8 cellular contexts compared by ENCODE assay signal in the genomic region with DNA sequence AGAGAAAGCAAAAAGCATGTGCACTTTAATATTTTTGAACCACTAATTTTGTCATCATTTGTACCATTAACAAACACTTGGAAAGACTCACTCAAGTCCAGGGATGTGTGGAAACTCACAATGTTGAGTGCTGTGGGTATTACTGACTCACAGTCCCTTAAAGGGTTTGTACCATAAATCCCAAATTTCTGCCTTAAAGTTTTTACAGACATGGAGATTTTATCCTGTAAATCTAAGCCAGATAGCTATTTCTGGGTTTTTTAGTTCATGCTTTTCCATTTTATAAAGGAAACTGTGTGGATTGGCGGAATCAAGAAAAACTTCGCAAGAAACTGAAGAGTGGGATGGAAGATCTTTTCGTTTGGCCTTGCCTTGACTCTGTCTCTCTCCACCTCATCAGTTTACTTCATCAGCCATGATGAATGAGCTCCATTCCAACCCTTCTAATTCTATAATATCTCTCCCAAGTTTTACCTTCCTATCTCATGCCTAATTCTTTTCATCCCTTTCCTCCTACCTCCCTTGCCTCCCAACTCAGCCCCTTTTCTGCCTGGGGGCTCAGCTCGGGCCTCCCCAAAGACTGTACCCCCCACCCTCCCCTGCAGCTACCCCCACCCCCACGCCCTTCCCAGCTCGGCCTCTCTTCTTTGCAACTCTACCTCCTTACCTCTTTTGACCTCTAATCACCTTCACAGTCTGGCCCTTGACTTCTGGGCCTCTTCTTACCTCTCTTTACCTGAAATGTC.
DNase-seq lines count a peak whose midpoint lies in the region; ATAC-seq and TF ChIP-seq lines count a peak whose summit lies in the region.

No MANE protein-coding gene starts in this region.

- H3K4me2 ChIP-seq in parathyroid adenoma (ENCODE audit: low read length) = peak overlapping the region; percentile 78

- H3K36me3 ChIP-seq in RWPE2 (ENCODE audit: low read depth) (no peaks in the 10 kb centered on the region), esophagus (ENCODE audit: control insufficient read depth in 2 of 2, insufficient read depth in 2 of 2, low read length in 1 of 2) (no peaks in the 10 kb centered on the region), parathyroid adenoma (ENCODE audit: control insufficient read depth, insufficient read depth, low read length) (no peaks in the 10 kb centered on the region)

- ATAC-seq in RWPE2 (ENCODE audit: low read depth) (no peak), HG03097 (IDR thresholded peaks at IDR 0.05; ENCODE audit: low FRiP score, unreplicated experiment) (no peak), HG02852 (IDR thresholded peaks at IDR 0.05; ENCODE audit: unreplicated experiment) (no peak), GM18517 (IDR thresholded peaks at IDR 0.05; ENCODE audit: unreplicated experiment) (no peak)

- 56 to 59% methylated on average over 6 of the region's 6 CpGs for WGBS in esophagus, 2 donors

- peak overlapping the region; percentile 80 for H3K4me3 ChIP-seq in GM08714 (ENCODE audit: low read length)
- peak overlapping the region; percentile 40 for H3K4me3 ChIP-seq in RWPE2 (ENCODE audit: severe bottlenecking)
- peak overlapping the region; percentile 58 to 61 for H3K4me3 ChIP-seq in esophagus (ENCODE audit: low read depth in 1 of 2, low read length in 2 of 2)
- H3K4me3 ChIP-seq in parathyroid adenoma (ENCODE audit: low read depth, low read length) = peak overlapping the region; percentile 94

- H3K27ac ChIP-seq in RWPE2 (ENCODE audit: poor library complexity, severe bottlenecking) (peak overlapping the region; percentile 71), esophagus (ENCODE audit: low read depth in 2 of 2, low read length in 1 of 2) (peak overlapping the region; percentile 83 to 86), parathyroid adenoma (peak overlapping the region; percentile 99)

- no peaks in the 10 kb centered on the region for H3K9me3 ChIP-seq in RWPE2 (ENCODE audit: severe bottlenecking)
- no peaks in the 10 kb centered on the region for H3K9me3 ChIP-seq in esophagus (ENCODE audit: control insufficient read depth in 2 of 2, insufficient read depth in 1 of 2, low read depth in 1 of 2, low read length in 1 of 2)
- H3K9me3 ChIP-seq in parathyroid adenoma (ENCODE audit: control insufficient read depth, low read length) = no peaks in the 10 kb centered on the region

- H3K4me1 ChIP-seq in RWPE2 (ENCODE audit: insufficient read depth, poor library complexity, severe bottlenecking) (peaks cover 25% of the 10 kb centered on the region), esophagus (ENCODE audit: control insufficient read depth in 2 of 2, insufficient read depth in 2 of 2, low read length in 1 of 2) (peaks cover 2 to 5% of the 10 kb centered on the region in 2 donors), parathyroid adenoma (peaks cover 9% of the 10 kb centered on the region)

- peaks cover 28% of the 10 kb centered on the region for H3K79me2 ChIP-seq in parathyroid adenoma

- TF ChIP-seq CTCF in RWPE2 (IDR thresholded peaks at IDR 0.05; ENCODE audit: poor library complexity, severe bottlenecking) = no peak
- no peak for TF ChIP-seq CTCF in parathyroid adenoma (IDR thresholded peaks at IDR 0.05)

- peak overlapping the region; percentile 61 for H3K9ac ChIP-seq in parathyroid adenoma

- peak overlapping the region; percentile 85 for H2AFZ ChIP-seq in parathyroid adenoma

- DNase-seq in RWPE2 (ENCODE audit: low spot score) (no peak), NOMO-1 treated with DMSO at 0.1 percent for 48 hours (lab: John Stamatoyannopoulos, UW; ENCODE audit: unreplicated experiment) (no peak)

- H3K27me3 ChIP-seq in RWPE2 (ENCODE audit: insufficient read depth, poor library complexity, severe bottlenecking) (no peaks in the 10 kb centered on the region), esophagus (ENCODE audit: control insufficient read depth in 1 of 2, insufficient read depth in 2 of 2, low read length in 2 of 2) (no peaks in the 10 kb centered on the region), parathyroid adenoma (ENCODE audit: control insufficient read depth, insufficient read depth, low read length) (no peaks in the 10 kb centered on the region)

Comparison
In these comparisons a context has a peak if more than half of its experiments do, and no peak if none do; other contexts are left out.
1. H3K4me3 ChIP-seq: peak in every context shown above with its lines; median percentile 94 in parathyroid adenoma; 80 in GM08714; 60 in esophagus; 40 in RWPE2.